ENCODE assay signal across 19 cellular contexts in genomic region chr5:65014769-65015168, GRCh38.
A peak's percentile ranks its signal among the peaks of the same experiment; 100 is the strongest.
DNase-seq lines count a peak whose midpoint lies in the region; ATAC-seq and TF ChIP-seq lines count a peak whose summit lies in the region.
"Had no signal": no experiment of that assay in that cellular context is flagged by ENCODE, and none has a peak within 500 bp of the region (broad histone marks: within the 10 kb centered on the region; RNA-seq: fewer than 3 reads in every experiment).

No MANE protein-coding gene starts in this region.

- POLR2A ChIA-PET in T-cell (lab: Charles Lee), result interaction anchor here in 1 of 2 donors (0.8 kb wide), 1 partner anchor 15 kb away, joined by 3 read pairs; no protein-coding TSS in a partner anchor
- POLR2A ChIA-PET in CD8-positive, alpha-beta memory T cell (lab: Charles Lee), result no interaction called here

- H3K27ac ChIP-seq in sigmoid colon, result peak overlapping the region in 3 of 4 donors; percentile 14 to 52 (median 49)
- H3K27ac ChIP-seq in CD8-positive, alpha-beta memory T cell (ENCODE audit: low read depth, low read length), result no peak overlapping the region
- H3K27ac ChIP-seq: BLaER1 treated with 17β-estradiol and CSF1 and Interleukin-3, amounts not matched to agents 10 nM and 100 nM had no signal

- H3K4me1 Mint-ChIP-seq in HFFc6 (ENCODE audit: low read depth) (peaks cover 67% of the 10 kb centered on the region), T-cell (peaks cover 0 to 2% (median 0%) of the 10 kb centered on the region in 3 donors)
- H3K4me1 Mint-ChIP-seq in CD8-positive, alpha-beta memory T cell, result peaks cover 0 to 3% (median 2%) of the 10 kb centered on the region in 3 donors

- CTCF ChIA-PET in T-cell (lab: Charles Lee), result no interaction called here
- CTCF ChIA-PET in CD8-positive, alpha-beta memory T cell (lab: Charles Lee), result interaction anchor here (1.8 kb wide), 1 partner anchor 20 kb away, joined by 6 read pairs; no protein-coding TSS in a partner anchor

- TF ChIP-seq EP300 in sigmoid colon (IDR thresholded peaks at IDR 0.05), result no peak

- TF ChIP-seq CTCF in HFFc6 (IDR thresholded peaks at IDR 0.05) (no peak), sigmoid colon (IDR thresholded peaks at IDR 0.05) (no peak)

- H3K36me3 Mint-ChIP-seq in HFFc6 (ENCODE audit: low read depth), result no peaks in the 10 kb centered on the region
- H3K36me3 Mint-ChIP-seq in T-cell, result peaks cover 19% of the 10 kb centered on the region
- peaks cover 0 to 7% (median 0%) of the 10 kb centered on the region in 3 donors for H3K36me3 Mint-ChIP-seq in CD8-positive, alpha-beta memory T cell

- H3K27me3 ChIP-seq in adipocyte (replicated peaks; ENCODE audit: control insufficient read depth, insufficient read depth, low read length) (no peaks in the 10 kb centered on the region), sigmoid colon (no peaks in the 10 kb centered on the region)
- H3K27me3 ChIP-seq in CD8-positive, alpha-beta memory T cell (ENCODE audit: insufficient read depth, low read length, poor library complexity, severe bottlenecking), result no peaks in the 10 kb centered on the region
- H3K27me3 ChIP-seq: BLaER1 treated with 17β-estradiol and CSF1 and Interleukin-3, amounts not matched to agents 10 nM and 100 nM; MG63 had no signal

- H3K4me3 ChIP-seq in adipocyte (ENCODE audit: low read length), result peak overlapping the region; percentile 60
- no peak overlapping the region for H3K4me3 ChIP-seq in sigmoid colon
- H3K4me3 ChIP-seq in CD8-positive, alpha-beta memory T cell (ENCODE audit: low read length), result no peak overlapping the region
- H3K4me3 ChIP-seq: BLaER1 treated with 17β-estradiol and CSF1 and Interleukin-3, amounts not matched to agents 10 nM and 100 nM; MG63 had no signal

- 76 to 79% methylated on average over 2 of the region's 2 CpGs for WGBS in sigmoid colon, 2 donors

- peak overlapping the region; percentile 65 for H3K9ac ChIP-seq in adipocyte (ENCODE audit: low read length)
- H3K9ac ChIP-seq: BLaER1 treated with 17β-estradiol and CSF1 and Interleukin-3, amounts not matched to agents 10 nM and 100 nM had no signal

- H3K9me3 ChIP-seq in adipocyte (ENCODE audit: control insufficient read depth, low read length) (no peaks in the 10 kb centered on the region), sigmoid colon (no peaks in the 10 kb centered on the region)
- H3K9me3 ChIP-seq in CD8-positive, alpha-beta memory T cell (ENCODE audit: low read length), result no peaks in the 10 kb centered on the region
- H3K9me3 ChIP-seq: BLaER1 treated with 17β-estradiol and CSF1 and Interleukin-3, amounts not matched to agents 10 nM and 100 nM; MG63 had no signal

- DNase-seq in HFFc6 (no peak), adipocyte (ENCODE audit: low read depth) (no peak), kidney glomerular epithelial cell (lab: John Stamatoyannopoulos, UW) (peak; percentile 45), sigmoid colon (no peak), T-cell (no peak)
- DNase-seq in stimulated activated naive CD8-positive, alpha-beta T cell treated with anti-CD3 and anti-CD28 coated beads, Interleukin-15, Interleukin-2, amounts not matched to agents 100 U/mL and 50 U/mL, for 24 hours, result no peak
- no peak for DNase-seq in CD8-positive, alpha-beta memory T cell
- DNase-seq: DMS 273 treated with DMSO at 0.1 percent for 48 hours; H7; Karpas-422; MG63; NCI-H1092; NCI-H146; NCI-H2081 treated with DMSO at 0.1 percent for 48 hours; NCI-H345; NCI-H526 treated with DMSO at 0.1 percent for 48 hours; NK-92 treated with Interleukin-12 subunit alpha and Interleukin-12 subunit beta, amount 100 ng/mL, for 24 hours; OCI-M1 had no signal

- intact Hi-C loops in sigmoid colon (cut with DNase I), result no loop called here

- H3K4me3 Mint-ChIP-seq in HFFc6 (peak overlapping the region; percentile 45; the same call in 1 of the 2 replicates), T-cell (no peak overlapping the region)
- no peak overlapping the region for H3K4me3 Mint-ChIP-seq in CD8-positive, alpha-beta memory T cell

- H3K27me3 Mint-ChIP-seq in HFFc6 (ENCODE audit: insufficient read depth) (no peaks in the 10 kb centered on the region; the same call in 1 of the 2 replicates), T-cell (no peaks in the 10 kb centered on the region)
- no peaks in the 10 kb centered on the region for H3K27me3 Mint-ChIP-seq in CD8-positive, alpha-beta memory T cell

- TF ChIP-seq POLR2A in sigmoid colon (IDR thresholded peaks at IDR 0.05), result no peak

- H3K9me3 Mint-ChIP-seq in HFFc6 (no peaks in the 10 kb centered on the region), T-cell (no peaks in the 10 kb centered on the region)
- no peaks in the 10 kb centered on the region for H3K9me3 Mint-ChIP-seq in CD8-positive, alpha-beta memory T cell

- H3K4me1 ChIP-seq in adipocyte (ENCODE audit: control insufficient read depth, insufficient read depth, low read length) (peaks cover 34% of the 10 kb centered on the region), sigmoid colon (peaks cover 0 to 65% (median 52%) of the 10 kb centered on the region in 4 donors)
- no peaks in the 10 kb centered on the region for H3K4me1 ChIP-seq in CD8-positive, alpha-beta memory T cell (ENCODE audit: insufficient read depth, low read length)
- H3K4me1 ChIP-seq: BLaER1 treated with 17β-estradiol and CSF1 and Interleukin-3, amounts not matched to agents 10 nM and 100 nM had no signal

- peak overlapping the region; percentile 67 for H3K27ac Mint-ChIP-seq in HFFc6
- H3K27ac Mint-ChIP-seq in T-cell, result no peak overlapping the region
- H3K27ac Mint-ChIP-seq in CD8-positive, alpha-beta memory T cell, result no peak overlapping the region

- no peak for ATAC-seq in stimulated activated naive CD8-positive, alpha-beta T cell treated with anti-CD3 and anti-CD28 coated beads, Interleukin-15, Interleukin-2, amounts not matched to agents 100 U/mL and 50 U/mL, for 24 hours
- ATAC-seq in T-cell (replicated peaks in 1 of 4), result no peak

- H3K36me3 ChIP-seq in adipocyte (ENCODE audit: control insufficient read depth, insufficient read depth, low read length, severe bottlenecking) (no peaks in the 10 kb centered on the region), sigmoid colon (no peaks in the 10 kb centered on the region)
- no peaks in the 10 kb centered on the region for H3K36me3 ChIP-seq in CD8-positive, alpha-beta memory T cell (ENCODE audit: insufficient read depth, low read length)
- H3K36me3 ChIP-seq: MG63 had no signal
